23 cellular contexts compared by ENCODE assay signal in genomic region chr12:32666018-32666417, GRCh38. TPM values are rescaled to one million over a fixed set of nuclear protein-coding genes. Genes with fewer than 3 reads are reported as not detected.
DNase-seq lines count a peak whose midpoint lies in the region; ATAC-seq and TF ChIP-seq lines count a peak whose summit lies in the region.
"Had no signal": no experiment of that assay in that cellular context is flagged by ENCODE, and none has a peak within 500 bp of the region (broad histone marks: within the 10 kb centered on the region; RNA-seq: fewer than 3 reads in every experiment).

No MANE protein-coding gene starts in this region.

- no peaks in the 10 kb centered on the region for H3K36me3 Mint-ChIP-seq in natural killer cell
- no peaks in the 10 kb centered on the region for H3K36me3 Mint-ChIP-seq in natural killer cell treated with Interleukin-12 subunit alpha and Interleukin-12 subunit beta and Interleukin-15 and Interleukin-18, amount 100 ng/mL, for 72 hours
- H3K36me3 Mint-ChIP-seq in activated CD8-positive, alpha-beta T cell treated with anti-CD3 and anti-CD28 coated beads, Interleukin-2, amount 10 ng/mL, durations not matched to agents 7 days and 5 days (ENCODE audit: low read depth), result no peaks in the 10 kb centered on the region

- peaks cover 0 to 5% (median 0%) of the 10 kb centered on the region in 9 donors for H3K4me1 ChIP-seq in heart right ventricle
- H3K4me1 ChIP-seq: BLaER1 treated with 17β-estradiol and CSF1 and Interleukin-3, amounts not matched to agents 10 nM and 100 nM; SJCRH30; transverse colon had no signal

- H3K27me3 Mint-ChIP-seq in natural killer cell (ENCODE audit: low read depth in 2 of 2), result peaks cover 0 to 4% of the 10 kb centered on the region in 2 donors
- H3K27me3 Mint-ChIP-seq in natural killer cell treated with Interleukin-12 subunit alpha and Interleukin-12 subunit beta and Interleukin-15 and Interleukin-18, amount 100 ng/mL, for 72 hours, result peaks cover 2 to 5% of the 10 kb centered on the region in 2 donors
- H3K27me3 Mint-ChIP-seq in activated CD8-positive, alpha-beta T cell treated with anti-CD3 and anti-CD28 coated beads, Interleukin-2, amount 10 ng/mL, durations not matched to agents 7 days and 5 days (ENCODE audit: low read depth), result no peaks in the 10 kb centered on the region

- ATAC-seq in natural killer cell (no peak), heart right ventricle (no peak), HG03469 (IDR thresholded peaks at IDR 0.05; ENCODE audit: unreplicated experiment) (no peak)
- ATAC-seq in natural killer cell treated with Interleukin-12 subunit alpha and Interleukin-12 subunit beta and Interleukin-15 and Interleukin-18, amount 100 ng/mL, for 72 hours, result no peak
- no peak for ATAC-seq in activated CD8-positive, alpha-beta T cell treated with anti-CD3 and anti-CD28 coated beads, Interleukin-2, amount 10 ng/mL, durations not matched to agents 7 days and 5 days
- ATAC-seq: mucosa of descending colon had no signal

- H3K36me3 ChIP-seq in MG63, result no peaks in the 10 kb centered on the region
- no peaks in the 10 kb centered on the region for H3K36me3 ChIP-seq in heart right ventricle
- H3K36me3 ChIP-seq: SJCRH30, transverse colon had no signal

- no peak overlapping the region for H3K27ac ChIP-seq in heart right ventricle
- H3K27ac ChIP-seq: BLaER1 treated with 17β-estradiol and CSF1 and Interleukin-3, amounts not matched to agents 10 nM and 100 nM; epithelial cell of prostate; SJCRH30; transverse colon had no signal

- no peak overlapping the region for H3K27ac Mint-ChIP-seq in natural killer cell
- no peak overlapping the region for H3K27ac Mint-ChIP-seq in natural killer cell treated with Interleukin-12 subunit alpha and Interleukin-12 subunit beta and Interleukin-15 and Interleukin-18, amount 100 ng/mL, for 72 hours
- no peak overlapping the region for H3K27ac Mint-ChIP-seq in activated CD8-positive, alpha-beta T cell treated with anti-CD3 and anti-CD28 coated beads, Interleukin-2, amount 10 ng/mL, durations not matched to agents 7 days and 5 days

- peak overlapping the region; percentile 56 for H3K4me3 Mint-ChIP-seq in natural killer cell
- no peak overlapping the region for H3K4me3 Mint-ChIP-seq in natural killer cell treated with Interleukin-12 subunit alpha and Interleukin-12 subunit beta and Interleukin-15 and Interleukin-18, amount 100 ng/mL, for 72 hours
- no peak overlapping the region for H3K4me3 Mint-ChIP-seq in activated CD8-positive, alpha-beta T cell treated with anti-CD3 and anti-CD28 coated beads, Interleukin-2, amount 10 ng/mL, durations not matched to agents 7 days and 5 days
- H3K4me3 Mint-ChIP-seq: neural crest cell had no signal

- H3K9me3 ChIP-seq in MG63 (no peaks in the 10 kb centered on the region; the same call in 1 of the 2 replicates), heart right ventricle (peaks cover 0 to 16% (median 0%) of the 10 kb centered on the region in 11 donors)

- DNase-seq in natural killer cell, result no peak
- DNase-seq in natural killer cell treated with Interleukin-12 subunit alpha and Interleukin-12 subunit beta and Interleukin-15 and Interleukin-18, amount 100 ng/mL, for 72 hours (ENCODE audit: low spot score), result no peak
- peak; percentile 10 for DNase-seq in MG63
- peak; percentile 38 for DNase-seq in islet precursor cell
- DNase-seq in DMS79 treated with DMSO at 0.1 percent for 48 hours (lab: John Stamatoyannopoulos, UW), result no peak
- no peak for DNase-seq in heart right ventricle
- DNase-seq in activated CD8-positive, alpha-beta T cell treated with anti-CD3 and anti-CD28 coated beads, Interleukin-2, amount 10 ng/mL, durations not matched to agents 7 days and 5 days, result no peak
- DNase-seq: activated CD4-positive, alpha-beta T cell treated with anti-CD3 and anti-CD28 coated beads, Interleukin-2, amount 50 U/mL, for 4 hours; activated naive CD4-positive, alpha-beta T cell treated with anti-CD3 and anti-CD28 coated beads, Interleukin-2, amount 50 U/mL, for 16 hours; effector CD4-positive, alpha-beta T cell; GOT3; mucosa of descending colon; NCI-H1105; NCI-H1930; NCI-H526; posterior cingulate gyrus; SJCRH30; transverse colon had no signal

- intact Hi-C loops in natural killer cell (cut with micrococcal nuclease) (no loop called here), heart right ventricle (cut with DNase I) (loop anchor here in 2 of 10 donors (5.0 to 10.0 kb wide), 2 partner anchors 211 to 294 kb away; no protein-coding TSS in a partner anchor)

- H3K4me1 Mint-ChIP-seq in natural killer cell, result no peaks in the 10 kb centered on the region
- H3K4me1 Mint-ChIP-seq in natural killer cell treated with Interleukin-12 subunit alpha and Interleukin-12 subunit beta and Interleukin-15 and Interleukin-18, amount 100 ng/mL, for 72 hours (ENCODE audit: low read depth in 2 of 2), result no peaks in the 10 kb centered on the region
- no peaks in the 10 kb centered on the region for H3K4me1 Mint-ChIP-seq in activated CD8-positive, alpha-beta T cell treated with anti-CD3 and anti-CD28 coated beads, Interleukin-2, amount 10 ng/mL, durations not matched to agents 7 days and 5 days (ENCODE audit: low read depth)

- WGBS in heart right ventricle, 2 donors, result 90 to 92% methylated on average over 14 of the region's 14 CpGs

- CTCF ChIA-PET in activated CD8-positive, alpha-beta T cell treated with anti-CD3 and anti-CD28 coated beads, Interleukin-2, amount 10 ng/mL, durations not matched to agents 7 days and 5 days (lab: Charles Lee), result interaction anchor here (1.6 kb wide), 1 partner anchor 89 kb away, joined by 3 read pairs; the partner anchor contains the start of gene YARS2

- POLR2A ChIA-PET in activated CD8-positive, alpha-beta T cell treated with anti-CD3 and anti-CD28 coated beads, Interleukin-2, amount 10 ng/mL, durations not matched to agents 7 days and 5 days (lab: Charles Lee), result no interaction called here

- no peaks in the 10 kb centered on the region for H3K9me3 Mint-ChIP-seq in natural killer cell
- no peaks in the 10 kb centered on the region for H3K9me3 Mint-ChIP-seq in natural killer cell treated with Interleukin-12 subunit alpha and Interleukin-12 subunit beta and Interleukin-15 and Interleukin-18, amount 100 ng/mL, for 72 hours
- H3K9me3 Mint-ChIP-seq in activated CD8-positive, alpha-beta T cell treated with anti-CD3 and anti-CD28 coated beads, Interleukin-2, amount 10 ng/mL, durations not matched to agents 7 days and 5 days (ENCODE audit: insufficient read depth), result no peaks in the 10 kb centered on the region
- H3K9me3 Mint-ChIP-seq: neural crest cell had no signal

- H3K27me3 ChIP-seq in MG63 (no peaks in the 10 kb centered on the region), heart right ventricle (no peaks in the 10 kb centered on the region)
- H3K27me3 ChIP-seq: BLaER1 treated with 17β-estradiol and CSF1 and Interleukin-3, amounts not matched to agents 10 nM and 100 nM; SJCRH30; transverse colon had no signal

- TF ChIP-seq CTCF in natural killer cell (IDR thresholded peaks at IDR 0.05), result no peak
- no peak for TF ChIP-seq CTCF in heart right ventricle (IDR thresholded peaks at IDR 0.05)

- H3K4me3 ChIP-seq in MG63 (peak overlapping the region; percentile 61), heart right ventricle (peak overlapping the region in 2 of 10 donors; percentile 16 to 24)
- H3K4me3 ChIP-seq: BLaER1 treated with 17β-estradiol and CSF1 and Interleukin-3, amounts not matched to agents 10 nM and 100 nM; lung; mucosa of descending colon; SJCRH30; transverse colon had no signal

RNA-seq across cellular contexts. Expression of gene DNM1L, which starts 13.1 kb away (rescaled TPM):
- total RNA-seq in natural killer cell (10 to 100 TPM; 69.2 to 84.9 (median 81.0) TPM), heart right ventricle (10 to 100 TPM; 52.6 to 81.5 (median 59.0) TPM)
- 10 to 100 TPM; 66.4 to 93.3 TPM for total RNA-seq in natural killer cell treated with Interleukin-12 subunit alpha and Interleukin-12 subunit beta and Interleukin-15 and Interleukin-18, amount 100 ng/mL, for 72 hours
- total RNA-seq in MG63 (2014; rRNA removed; shearing (Covaris generic); ENCODE audit: low replicate concordance), result 73.7 and 89.9 TPM in 2 replicates
- 10 to 100 TPM; 32.3 to 43.5 TPM for polyA plus RNA-seq in heart right ventricle
- total RNA-seq in activated CD8-positive, alpha-beta T cell treated with anti-CD3 and anti-CD28 coated beads, Interleukin-2, amount 10 ng/mL, durations not matched to agents 7 days and 5 days, result 10 to 100 TPM; 59.5 to 64.7 TPM

Comparison
In these comparisons a context has a peak if more than half of its experiments do, and no peak if none do; other contexts are left out.
1. DNase-seq: peak in MG63 (single experiment) and islet precursor cell (single experiment); none in natural killer cell (single experiment), natural killer cell treated with Interleukin-12 subunit alpha and Interleukin-12 subunit beta and Interleukin-15 and Interleukin-18, amount 100 ng/mL, for 72 hours (single experiment), DMS79 treated with DMSO at 0.1 percent for 48 hours (single experiment), heart right ventricle (0 of 2) and activated CD8-positive, alpha-beta T cell treated with anti-CD3 and anti-CD28 coated beads, Interleukin-2, amount 10 ng/mL, durations not matched to agents 7 days and 5 days (single experiment).